8 cellular contexts compared by ENCODE assay signal in the genomic region with DNA sequence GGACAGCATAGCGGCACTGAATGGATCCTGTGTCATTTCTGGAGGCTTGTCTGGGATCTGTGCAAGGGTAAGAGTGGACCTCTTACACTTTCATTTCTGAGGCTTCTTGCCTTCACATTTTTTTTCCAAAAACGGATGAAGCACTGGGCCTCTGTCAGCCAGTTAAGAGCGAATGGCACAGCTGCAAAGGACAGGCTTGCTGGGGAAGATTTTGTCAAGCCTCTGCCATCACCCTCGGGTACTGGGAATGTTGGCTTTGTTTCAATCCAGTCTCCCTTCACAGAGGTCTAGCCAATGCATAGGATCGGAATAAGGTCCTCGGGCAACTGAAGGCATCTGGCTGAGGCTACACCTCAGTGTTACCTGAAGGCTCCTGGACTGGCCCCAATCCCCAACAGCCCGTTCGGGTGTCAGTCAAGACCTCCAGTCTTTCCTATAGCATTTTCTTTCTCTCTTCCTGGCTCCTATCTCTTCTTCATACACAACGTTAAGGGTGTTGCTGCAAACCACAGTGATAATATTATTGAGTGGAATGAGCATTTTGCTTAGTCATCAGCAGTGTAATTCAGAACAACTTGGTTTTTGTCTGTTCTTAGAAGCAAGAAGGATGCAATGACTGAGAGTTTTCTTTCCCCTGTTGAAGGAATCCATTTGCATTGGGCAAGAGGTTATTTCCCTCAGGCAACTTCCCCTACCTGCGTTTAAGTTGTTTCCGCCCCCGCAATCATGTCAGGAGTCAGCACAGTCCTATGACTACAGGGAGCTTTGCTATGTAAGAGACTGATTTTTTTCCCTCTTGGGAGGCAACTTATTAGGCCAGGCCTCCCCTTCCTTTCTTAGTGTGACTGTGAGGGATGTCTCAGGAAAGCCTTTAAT. TPM values are rescaled to one million over a fixed set of nuclear protein-coding genes. Genes with fewer than 3 reads are reported as not detected.
DNase-seq lines count a peak whose midpoint lies in the region; ATAC-seq and TF ChIP-seq lines count a peak whose summit lies in the region.

No MANE protein-coding gene starts in this region.

- H3K27me3 ChIP-seq in suprapubic skin = no peaks in the 10 kb centered on the region

- no peak for TF ChIP-seq POLR2A in suprapubic skin (IDR thresholded peaks at IDR 0.05)

- no peak overlapping the region for H3K4me3 ChIP-seq in suprapubic skin

- DNase-seq in AG20443 (ENCODE audit: low spot score) = peak; percentile 38
- peak; percentile 46 for DNase-seq in activated CD8-positive, alpha-beta memory T cell treated with anti-CD3 and anti-CD28 coated beads, Interleukin-2, amount 50 U/mL, for 24 hours (ENCODE audit: extremely low read depth)
- peak; percentile 88 for DNase-seq in iris pigment epithelial cell (ENCODE audit: low read depth)
- DNase-seq in stimulated activated naive CD8-positive, alpha-beta T cell treated with anti-CD3 and anti-CD28 coated beads, Interleukin-15, Interleukin-2, amounts not matched to agents 100 U/mL and 50 U/mL, for 24 hours = peak; percentile 70
- DNase-seq in suprapubic skin (ENCODE audit: low spot score in 2 of 2) = no peak
- DNase-seq in DMS153 treated with DMSO at 0.1 percent for 48 hours (lab: John Stamatoyannopoulos, UW; ENCODE audit: unreplicated experiment) = no peak

- ATAC-seq in GM19397 (IDR thresholded peaks at IDR 0.05; ENCODE audit: unreplicated experiment) = peak; percentile 74
- ATAC-seq in HG03442 (IDR thresholded peaks at IDR 0.05; ENCODE audit: unreplicated experiment) = peak; percentile 86
- peak; percentile 88 for ATAC-seq in stimulated activated naive CD8-positive, alpha-beta T cell treated with anti-CD3 and anti-CD28 coated beads, Interleukin-15, Interleukin-2, amounts not matched to agents 100 U/mL and 50 U/mL, for 24 hours

- WGBS in suprapubic skin = 66% methylated on average over 12 of the region's 12 CpGs

- no peak for TF ChIP-seq CTCF in suprapubic skin (IDR thresholded peaks at IDR 0.05)

- peaks cover 26% of the 10 kb centered on the region for H3K36me3 ChIP-seq in suprapubic skin

- no peaks in the 10 kb centered on the region for H3K9me3 ChIP-seq in suprapubic skin

- H3K27ac ChIP-seq in suprapubic skin = no peak overlapping the region

- no peak for TF ChIP-seq EP300 in suprapubic skin (IDR thresholded peaks at IDR 0.05)

- H3K4me1 ChIP-seq in suprapubic skin = peaks cover 4% of the 10 kb centered on the region

RNA-seq across cellular contexts. Expression of gene NPAT, which starts 22.8 kb away (rescaled TPM):
- 10 to 100 TPM; 14.0 to 30.6 (median 14.6) TPM for total RNA-seq in suprapubic skin

RNA-seq across cellular contexts. Expression of gene ATM, which starts 23.2 kb away (rescaled TPM):
- 10 to 100 TPM; 17.5 to 76.4 (median 34.2) TPM for total RNA-seq in suprapubic skin

Comparison
In these comparisons a context has a peak if more than half of its experiments do, and no peak if none do; other contexts are left out.
1. DNase-seq: peak in AG20443 (single experiment), activated CD8-positive, alpha-beta memory T cell treated with anti-CD3 and anti-CD28 coated beads, Interleukin-2, amount 50 U/mL, for 24 hours (single experiment), iris pigment epithelial cell (single experiment) and stimulated activated naive CD8-positive, alpha-beta T cell treated with anti-CD3 and anti-CD28 coated beads, Interleukin-15, Interleukin-2, amounts not matched to agents 100 U/mL and 50 U/mL, for 24 hours (single experiment); none in suprapubic skin (0 of 2) and DMS153 treated with DMSO at 0.1 percent for 48 hours (single experiment).
2. Peak in every context shown above with its lines, with median percentiles within 50 percentile points of each other: ATAC-seq.